Comparison of ENCODE assay signal across 6 cellular contexts in the genomic region with DNA sequence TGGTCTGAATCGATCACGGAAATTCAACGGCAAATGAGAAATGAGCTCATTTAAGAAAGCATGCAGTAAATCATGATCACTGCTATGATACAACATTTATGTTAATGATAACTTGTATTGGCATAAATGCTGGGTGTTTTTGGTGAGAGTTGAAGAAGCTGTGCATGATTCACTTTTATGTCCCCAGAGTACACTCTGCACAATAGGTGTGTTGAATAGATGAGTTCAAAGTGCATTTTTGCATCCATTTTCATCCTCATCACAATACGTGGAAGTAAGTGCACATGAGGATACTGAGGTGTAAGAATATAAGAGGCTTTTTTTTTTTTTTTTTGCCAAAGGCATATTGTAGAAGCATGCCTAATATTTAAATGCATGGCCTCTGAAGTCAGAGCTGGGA.
"Had no signal": no experiment of that assay in that cellular context is flagged by ENCODE, and none has a peak within 500 bp of the region (broad histone marks: within the 10 kb centered on the region; RNA-seq: fewer than 3 reads in every experiment).

No MANE protein-coding gene starts in this region.

- DNase-seq: GM23248, GOT3, H7, HFFc6 had no signal

- H2AFZ ChIP-seq: GM23248 had no signal

- H3K27ac Mint-ChIP-seq: HFFc6 had no signal

- H3K9me3 ChIP-seq: HAP-1 had no signal

- H3K4me3 Mint-ChIP-seq: HFFc6 had no signal

- H3K9ac ChIP-seq: GM23248 had no signal

- ATAC-seq: HCT116 had no signal

- H3K4me3 ChIP-seq: GM23248, HAP-1 had no signal

- H3K36me3 ChIP-seq: HAP-1 had no signal

- H3K27ac ChIP-seq: GM23248 had no signal

- H3K4me1 ChIP-seq: HAP-1 had no signal
